Comparison of ENCODE assay signal across 8 cellular contexts in genomic region chr2:218033590-218034496, GRCh38. TPM values are rescaled to one million over a fixed set of nuclear protein-coding genes. Genes with fewer than 3 reads are reported as not detected.
DNase-seq lines count a peak whose midpoint lies in the region; ATAC-seq, FAIRE-seq and TF ChIP-seq lines count a peak whose summit lies in the region.

No MANE protein-coding gene starts in this region.

- TF ChIP-seq POLR2A in NB4 (IDR thresholded peaks at IDR 0.05; ENCODE audit: extremely low read depth, insufficient read length) = peak; percentile 46
- no peak for TF ChIP-seq POLR2A in endothelial cell of umbilical vein (IDR thresholded peaks at IDR 0.05; ENCODE audit: low read depth, low read length)

- no peaks in the 10 kb centered on the region for H3K9me3 ChIP-seq in endothelial cell of umbilical vein (replicated peaks; ENCODE audit: control insufficient read depth, insufficient read depth, low read length)
- no peaks in the 10 kb centered on the region for H3K9me3 ChIP-seq in parathyroid adenoma (ENCODE audit: control insufficient read depth, low read length)

- CTCF ChIA-PET in endothelial cell of umbilical vein (lab: Charles Lee) = interaction anchor here (0.6 to 7.8 kb wide), 18 partner anchors 8 to 383 kb away, joined by 3 to 341 read pairs (median 4); partner anchors contain the start of gene RUFY4

- BruUV-seq in endothelial cell of umbilical vein (replicated peaks; lab: Mats Ljungman, UMichigan) = no TSS peak

- H3K4me1 ChIP-seq in endothelial cell of umbilical vein (ENCODE audit: control insufficient read depth, extremely low read depth, insufficient read depth, low read length) (no peaks in the 10 kb centered on the region), parathyroid adenoma (no peaks in the 10 kb centered on the region)

- H3K27me3 ChIP-seq in endothelial cell of umbilical vein (ENCODE audit: control insufficient read depth in 2 of 2, insufficient read depth in 2 of 2, low read length in 2 of 2) (peaks cover 26 to 27% of the 10 kb centered on the region in 2 experiments), parathyroid adenoma (ENCODE audit: control insufficient read depth, insufficient read depth, low read length) (no peaks in the 10 kb centered on the region)

- H3K4me3 ChIP-seq in NB4 (ENCODE audit: low read depth, low read length) = peak overlapping the region; percentile 36
- H3K4me3 ChIP-seq in endothelial cell of umbilical vein (replicated peaks in 1 of 3; ENCODE audit: insufficient read depth in 1 of 3, low read depth in 1 of 3, low read length in 3 of 3) = no peak overlapping the region
- H3K4me3 ChIP-seq in parathyroid adenoma (ENCODE audit: low read depth, low read length) = no peak overlapping the region

- DNase-seq in GM13976 (ENCODE audit: low spot score) (peak; percentile 42), NB4 (ENCODE audit: low read depth) (peak; percentile 88), endothelial cell of umbilical vein (ENCODE audit: low read depth, low spot score) (no peak), COLO668 (lab: John Stamatoyannopoulos, UW; ENCODE audit: unreplicated experiment) (no peak), foreskin melanocyte (no peak), UCSD-AML1 (lab: John Stamatoyannopoulos, UW; ENCODE audit: unreplicated experiment) (no peak)

- no peak overlapping the region for H3K4me2 ChIP-seq in endothelial cell of umbilical vein (ENCODE audit: insufficient read depth, low read length)
- peak overlapping the region; percentile 9 for H3K4me2 ChIP-seq in parathyroid adenoma (ENCODE audit: low read length)

- no peak overlapping the region for H3K27ac ChIP-seq in endothelial cell of umbilical vein (ENCODE audit: insufficient read depth, low read depth, low read length)
- no peak overlapping the region for H3K27ac ChIP-seq in parathyroid adenoma

- intact Hi-C loops in endothelial cell of umbilical vein (cut with micrococcal nuclease) = loop anchor here (1.0 kb wide), 5 partner anchors 40 to 249 kb away; no protein-coding TSS in a partner anchor

- H3K36me3 ChIP-seq in endothelial cell of umbilical vein (ENCODE audit: control insufficient read depth in 2 of 2, extremely low read depth in 1 of 2, insufficient read depth in 2 of 2, low read length in 2 of 2) = no peaks in the 10 kb centered on the region
- H3K36me3 ChIP-seq in parathyroid adenoma (ENCODE audit: control insufficient read depth, insufficient read depth, low read length) = no peaks in the 10 kb centered on the region

- no peak for FAIRE-seq in endothelial cell of umbilical vein (lab: Jason Lieb, UNC)

- no peaks in the 10 kb centered on the region for H3K79me2 ChIP-seq in endothelial cell of umbilical vein (ENCODE audit: control insufficient read depth, insufficient read depth, low read length)
- H3K79me2 ChIP-seq in parathyroid adenoma = no peaks in the 10 kb centered on the region

- ATAC-seq in GM18909 (IDR thresholded peaks at IDR 0.05; ENCODE audit: poor library complexity, unreplicated experiment) = no peak

- no peak overlapping the region for H3K9ac ChIP-seq in endothelial cell of umbilical vein (replicated peaks; ENCODE audit: extremely low read depth, insufficient read depth, low read length)
- no peak overlapping the region for H3K9ac ChIP-seq in parathyroid adenoma

- TF ChIP-seq CTCF in GM13976 (IDR thresholded peaks at IDR 0.05; ENCODE audit: borderline replicate concordance, control extremely low read depth, extremely low read depth, insufficient read depth, missing control alignments) = no peak
- TF ChIP-seq CTCF in NB4 (IDR thresholded peaks at IDR 0.05; ENCODE audit: low read depth, low read length) = no peak
- no peak for TF ChIP-seq CTCF in endothelial cell of umbilical vein (IDR thresholded peaks at IDR 0.05; ENCODE audit: extremely low read depth in 1 of 2, insufficient read depth in 1 of 2, low read depth in 1 of 2, low read length in 2 of 2)
- no peak for TF ChIP-seq CTCF in parathyroid adenoma (IDR thresholded peaks at IDR 0.05)

- H2AFZ ChIP-seq in endothelial cell of umbilical vein (ENCODE audit: low read depth, low read length) (no peak overlapping the region), parathyroid adenoma (no peak overlapping the region)

- H3K9me1 ChIP-seq in endothelial cell of umbilical vein (replicated peaks; ENCODE audit: control insufficient read depth, extremely low read depth, insufficient read depth, low read length) = no peaks in the 10 kb centered on the region

- in situ Hi-C loops in GM13976 (cut with MboI; ENCODE audit: low sequenced_read_pairs, unreplicated experiment) = no loop called here

- no peaks in the 10 kb centered on the region for H4K20me1 ChIP-seq in endothelial cell of umbilical vein (replicated peaks; ENCODE audit: control insufficient read depth, extremely low read depth, insufficient read depth, low read length)

- POLR2A ChIA-PET in endothelial cell of umbilical vein (lab: Charles Lee) = no interaction called here

- dilution Hi-C loops in endothelial cell of umbilical vein (cut with MboI; ENCODE audit: extremely low pct_ligation_motif_present, low sequenced_read_pairs) = no loop called here

TF ChIP-seq in endothelial cell of umbilical vein, 7 proteins besides CTCF, POLR2A, EP300 and RAD21:
- no peak for TF ChIP-seq GATA2 (IDR thresholded peaks at IDR 0.05; ENCODE audit: insufficient read depth, insufficient read length, low read depth, low read length)
- TF ChIP-seq EZH2 (IDR thresholded peaks at IDR 0.05; ENCODE audit: borderline replicate concordance, low read depth, low read length, severe bottlenecking) = peak; percentile 41
- TF ChIP-seq, protein P1, sequence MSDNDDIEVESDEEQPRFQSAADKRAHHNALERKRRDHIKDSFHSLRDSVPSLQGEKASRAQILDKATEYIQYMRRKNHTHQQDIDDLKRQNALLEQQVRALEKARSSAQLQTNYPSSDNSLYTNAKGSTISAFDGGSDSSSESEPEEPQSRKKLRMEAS (IDR thresholded peaks at IDR 0.05; ENCODE audit: insufficient read depth, insufficient read length) = no peak
- no peak for TF ChIP-seq JUN (IDR thresholded peaks at IDR 0.05; ENCODE audit: borderline replicate concordance, insufficient read depth, insufficient read length, low read depth)

RNA-seq across cellular contexts. Expression of gene TNS1, which starts 31.0 kb away (rescaled TPM):
- 35.6 and 52.1 TPM in 2 replicates for total RNA-seq in endothelial cell of umbilical vein
- polyA plus RNA-seq in endothelial cell of umbilical vein = 9.9 and 11.0 TPM in 2 replicates
- polyA plus RNA-seq in endothelial cell of umbilical vein (2011; cell fraction: cytosol; rRNA removed) = 10.3 and 11.1 TPM in 2 replicates
- polyA plus RNA-seq in endothelial cell of umbilical vein (2011; cell fraction: nucleus; rRNA removed) = 32.1 and 41.7 TPM in 2 replicates
- 14.4 and 16.5 TPM in 2 replicates for polyA plus RNA-seq in endothelial cell of umbilical vein (2012)
- 67.8 and 71.0 TPM in 2 replicates for polyA minus RNA-seq in endothelial cell of umbilical vein
- polyA minus RNA-seq in endothelial cell of umbilical vein (2011; cell fraction: cytosol; rRNA and poly(A)+ RNA removed) = 1.9 TPM
- polyA minus RNA-seq in endothelial cell of umbilical vein (2011; cell fraction: nucleus; rRNA and poly(A)+ RNA removed) = 48.7 and 57.9 TPM in 2 replicates

RNA-seq across cellular contexts. Expression of gene RUFY4, which starts 35.2 kb away (rescaled TPM):
- not detected in 2 replicates for total RNA-seq in endothelial cell of umbilical vein
- not detected in 2 replicates for polyA plus RNA-seq in endothelial cell of umbilical vein
- not detected in 2 replicates for polyA plus RNA-seq in endothelial cell of umbilical vein (2011; cell fraction: cytosol; rRNA removed)
- not detected in 2 replicates for polyA plus RNA-seq in endothelial cell of umbilical vein (2011; cell fraction: nucleus; rRNA removed)
- not detected in 2 replicates for polyA plus RNA-seq in endothelial cell of umbilical vein (2012)
- not detected in 2 replicates for polyA minus RNA-seq in endothelial cell of umbilical vein
- polyA minus RNA-seq in endothelial cell of umbilical vein (2011; cell fraction: cytosol; rRNA and poly(A)+ RNA removed) = not detected
- polyA minus RNA-seq in endothelial cell of umbilical vein (2011; cell fraction: nucleus; rRNA and poly(A)+ RNA removed) = not detected in 2 replicates

Comparison
In these comparisons a context has a peak if more than half of its experiments do, and no peak if none do; other contexts are left out.
1. DNase-seq: peak in GM13976 (single experiment) and NB4 (single experiment); none in endothelial cell of umbilical vein (single experiment), COLO668 (single experiment), foreskin melanocyte (single experiment) and UCSD-AML1 (single experiment).